10 cellular contexts compared by ENCODE assay signal in the genomic region with DNA sequence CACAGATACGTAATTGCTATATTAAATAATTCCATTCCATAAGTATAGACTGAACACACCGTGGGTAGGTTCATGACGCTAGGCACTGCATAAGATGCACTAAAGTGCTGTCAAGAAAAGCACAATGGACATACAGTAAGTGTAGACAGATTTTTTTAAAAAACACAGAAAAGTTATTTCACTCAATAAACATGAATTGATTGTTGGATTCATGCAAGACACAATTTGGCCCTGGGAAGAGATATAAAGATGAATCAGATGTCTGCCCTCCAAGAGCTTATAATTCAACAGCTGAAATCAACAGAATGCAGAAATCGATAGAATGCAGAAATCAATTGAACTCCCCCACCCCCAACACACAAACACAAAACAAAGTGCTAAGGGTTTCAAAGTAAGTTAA. TPM values are rescaled to one million over a fixed set of nuclear protein-coding genes. Genes with fewer than 3 reads are reported as not detected.
DNase-seq lines count a peak whose midpoint lies in the region; ATAC-seq and TF ChIP-seq lines count a peak whose summit lies in the region.
"Had no signal": no experiment of that assay in that cellular context is flagged by ENCODE, and none has a peak within 500 bp of the region (broad histone marks: within the 10 kb centered on the region; RNA-seq: fewer than 3 reads in every experiment).

No MANE protein-coding gene starts in this region.

- no peaks in the 10 kb centered on the region for H3F3A ChIP-seq in MM.1S (ENCODE audit: insufficient read depth, low read length)

- peak overlapping the region; percentile 69; the same call in 1 of the 2 replicates for H3K9ac ChIP-seq in DND-41 (ENCODE audit: low read depth, low read length)
- no peak overlapping the region for H3K9ac ChIP-seq in MM.1S (ENCODE audit: low read length)
- H3K9ac ChIP-seq in duodenal mucosa (ENCODE audit: low read depth in 1 of 2, low read length in 2 of 2) = no peak overlapping the region

- peaks cover 28% of the 10 kb centered on the region for H3K79me2 ChIP-seq in DND-41 (ENCODE audit: insufficient read depth, low read length)
- peaks cover 38% of the 10 kb centered on the region for H3K79me2 ChIP-seq in MM.1S (ENCODE audit: low read length)

- H3K4me1 ChIP-seq in DND-41 (ENCODE audit: insufficient read depth, low read length) = peaks cover 23% of the 10 kb centered on the region
- H3K4me1 ChIP-seq in MM.1S (ENCODE audit: low read length) = peaks cover 7% of the 10 kb centered on the region; the same call in 1 of the 2 replicates
- peaks cover 20 to 26% of the 10 kb centered on the region in 2 donors for H3K4me1 ChIP-seq in duodenal mucosa (ENCODE audit: control insufficient read depth in 1 of 2, insufficient read depth in 2 of 2, low read length in 2 of 2)

- H3K36me3 Mint-ChIP-seq in neural crest cell (ENCODE audit: low read depth) = no peaks in the 10 kb centered on the region

- no peaks in the 10 kb centered on the region for H4K20me1 ChIP-seq in DND-41 (ENCODE audit: insufficient read depth, low read length)
- no peaks in the 10 kb centered on the region for H4K20me1 ChIP-seq in MM.1S (ENCODE audit: insufficient read depth, low read length)

- H3K27me3 ChIP-seq in DND-41 (ENCODE audit: insufficient read depth, low read length, poor library complexity) (no peaks in the 10 kb centered on the region), MM.1S (replicated peaks; ENCODE audit: insufficient read depth, low read length) (no peaks in the 10 kb centered on the region), duodenal mucosa (ENCODE audit: control insufficient read depth in 1 of 2, insufficient read depth in 2 of 2, low read length in 2 of 2) (no peaks in the 10 kb centered on the region)

- ATAC-seq in DND-41 (ENCODE audit: insufficient read depth, low read depth) (no peak), GM19452 (IDR thresholded peaks at IDR 0.05; ENCODE audit: unreplicated experiment) (no peak)

- WGBS in lower leg skin, 2 donors = 85 to 94% methylated on average over 4 of the region's 4 CpGs

- H3K4me2 ChIP-seq in DND-41 (ENCODE audit: insufficient read depth, low read length) (peak overlapping the region; percentile 93), MM.1S (ENCODE audit: low read depth, low read length) (peak overlapping the region; percentile 90; the same call in 1 of the 2 replicates)

- peak overlapping the region; percentile 99 for H3K4me3 Mint-ChIP-seq in neural crest cell

- DNase-seq in DND-41 (no peak), MM.1S (no peak), neural crest cell (ENCODE audit: low read depth, low spot score) (no peak), lower leg skin (ENCODE audit: low spot score in 2 of 2) (no peak), SHP77 treated with DMSO at 0.1 percent for 48 hours (lab: John Stamatoyannopoulos, UW) (no peak), SKM-1 treated with dmso at 0.1 percent for 144 hours (lab: John Stamatoyannopoulos, UW; ENCODE audit: unreplicated experiment) (no peak)
- DNase-seq: GDM1, NCI-H69 had no signal

- intact Hi-C loops in lower leg skin (cut with DNase I; ENCODE audit: low total_unique reads) = no loop called here

- no peaks in the 10 kb centered on the region for H3K36me3 ChIP-seq in DND-41 (ENCODE audit: insufficient read depth, low read length)
- H3K36me3 ChIP-seq in MM.1S (replicated peaks; ENCODE audit: insufficient read depth, low read length) = no peaks in the 10 kb centered on the region; the same call in 1 of the 2 replicates
- H3K36me3 ChIP-seq in duodenal mucosa (ENCODE audit: control insufficient read depth in 1 of 2, insufficient read depth in 2 of 2, low read length in 2 of 2) = no peaks in the 10 kb centered on the region

- no peak overlapping the region for H3K27ac Mint-ChIP-seq in neural crest cell (ENCODE audit: unreplicated experiment)

- no peak for TF ChIP-seq POLR2A in lower leg skin (IDR thresholded peaks at IDR 0.05)

- H3K9me2 ChIP-seq in MM.1S (replicated peaks; ENCODE audit: insufficient read depth, low read length) = no peaks in the 10 kb centered on the region

- H3K27ac ChIP-seq in DND-41 (ENCODE audit: low read length) (no peak overlapping the region), MM.1S (ENCODE audit: low read length) (no peak overlapping the region), duodenal mucosa (ENCODE audit: low read depth, low read length) (no peak overlapping the region)

- H3K27me3 Mint-ChIP-seq in neural crest cell (ENCODE audit: low read depth) = no peaks in the 10 kb centered on the region

- H2AFZ ChIP-seq in DND-41 (ENCODE audit: low read depth, low read length) (no peak overlapping the region), MM.1S (ENCODE audit: low read length) (no peak overlapping the region)

- no peaks in the 10 kb centered on the region for H3K9me3 Mint-ChIP-seq in neural crest cell

- no peak for TF ChIP-seq CTCF in DND-41 (IDR thresholded peaks at IDR 0.05; ENCODE audit: borderline replicate concordance, extremely low read depth, low read length, poor library complexity, severe bottlenecking)
- no peak for TF ChIP-seq CTCF in MM.1S (IDR thresholded peaks at IDR 0.05; ENCODE audit: low read length)
- no peak for TF ChIP-seq CTCF in neural crest cell (conservative IDR thresholded peaks at IDR 0.05)
- no peak for TF ChIP-seq CTCF in lower leg skin (IDR thresholded peaks at IDR 0.05)

- H3K4me3 ChIP-seq in DND-41 (ENCODE audit: low read depth in 1 of 2, low read length in 2 of 2) (peak overlapping the region in 1 of 2 experiments; percentile 92; a peak in 2 of 4 replicates), MM.1S (ENCODE audit: low read length) (no peak overlapping the region), duodenal mucosa (ENCODE audit: low read depth in 1 of 2, low read length in 2 of 2) (peak overlapping the region; percentile 95 to 99), lower leg skin (ENCODE audit: low read depth, poor library complexity, severe bottlenecking) (no peak overlapping the region)

- no peaks in the 10 kb centered on the region for H3K9me3 ChIP-seq in DND-41 (ENCODE audit: insufficient read depth, low read length, severe bottlenecking)
- no peaks in the 10 kb centered on the region for H3K9me3 ChIP-seq in MM.1S (replicated peaks; ENCODE audit: insufficient read depth, low read length)
- H3K9me3 ChIP-seq in duodenal mucosa (ENCODE audit: control insufficient read depth in 1 of 2, low read length in 2 of 2) = no peaks in the 10 kb centered on the region

- peaks cover 48% of the 10 kb centered on the region for H3K4me1 Mint-ChIP-seq in neural crest cell

RNA-seq across cellular contexts. Expression of gene NBAS, which starts 1.8 kb away (rescaled TPM):
- total RNA-seq in neural crest cell (58.7 and 61.6 TPM in 2 replicates), lower leg skin (10 to 100 TPM; 26.6 to 40.2 (median 38.3) TPM)

RNA-seq across cellular contexts. Expression of gene DDX1, which starts 32.3 kb away (rescaled TPM):
- total RNA-seq in neural crest cell (154 and 157 TPM in 2 replicates), lower leg skin (10 to 100 TPM; 38.8 to 55.5 (median 44.4) TPM)

Comparison
In these comparisons a context has a peak if more than half of its experiments do, and no peak if none do; other contexts are left out.
1. H3K4me3 ChIP-seq: peak in duodenal mucosa (2 of 2); none in MM.1S (single experiment) and lower leg skin (single experiment).